ENCODE assay signal across 20 cellular contexts in the genomic region with DNA sequence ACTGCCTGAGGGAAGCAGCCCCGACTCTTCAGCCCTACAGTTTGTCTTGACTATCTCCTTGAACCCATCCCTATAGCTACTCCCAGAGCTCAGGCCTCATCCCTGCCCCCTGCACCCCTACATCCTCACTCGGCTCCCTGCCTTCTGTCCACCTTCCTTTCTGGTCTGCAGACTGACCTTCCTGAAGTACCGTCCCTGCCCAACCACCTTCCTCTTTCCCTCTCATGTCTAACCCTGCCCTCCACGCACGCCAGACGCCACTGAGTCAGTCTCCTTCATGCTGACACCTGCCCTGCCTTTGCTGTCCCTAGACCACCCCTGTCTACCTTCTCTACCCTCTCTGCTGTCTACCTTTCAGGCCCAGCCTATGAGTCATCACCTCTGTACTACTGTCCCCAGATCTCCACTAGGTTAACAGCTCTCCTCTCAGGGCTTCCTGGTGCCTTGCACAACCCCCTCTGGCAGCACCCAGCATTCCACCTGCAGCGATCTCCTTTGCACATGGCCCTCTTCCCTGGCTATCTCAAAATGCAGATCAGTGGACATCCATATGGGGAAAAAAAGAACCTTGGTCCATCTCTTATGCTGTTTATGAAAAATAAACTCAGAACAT. TPM values are rescaled to one million over a fixed set of nuclear protein-coding genes. Genes with fewer than 3 reads are reported as not detected.
DNase-seq lines count a peak whose midpoint lies in the region; ATAC-seq and TF ChIP-seq lines count a peak whose summit lies in the region.
"Had no signal": no experiment of that assay in that cellular context is flagged by ENCODE, and none has a peak within 500 bp of the region (broad histone marks: within the 10 kb centered on the region; RNA-seq: fewer than 3 reads in every experiment).

No MANE protein-coding gene starts in this region.

- no peaks in the 10 kb centered on the region for H3K27me3 ChIP-seq in breast epithelium

- H3K36me3 Mint-ChIP-seq in MCF 10A (ENCODE audit: insufficient read depth, unreplicated experiment), result peaks cover 36% of the 10 kb centered on the region
- H3K36me3 Mint-ChIP-seq in activated T-helper 17 cell treated with anti-CD3 and anti-CD28 coated beads, Interleukin-2, amount 50 U/mL, for 72 hours (ENCODE audit: low read depth), result peaks cover 11% of the 10 kb centered on the region
- H3K36me3 Mint-ChIP-seq in stimulated activated effector memory CD8-positive, alpha-beta T cell treated with anti-CD3 and anti-CD28 coated beads, Interleukin-12 subunit alpha, Interleukin-12 subunit beta, amount 100 ng/mL, for 72 hours, result peaks cover 7% of the 10 kb centered on the region

- H3K9me3 ChIP-seq in breast epithelium, result no peaks in the 10 kb centered on the region

- no peak for TF ChIP-seq POLR2A in breast epithelium (IDR thresholded peaks at IDR 0.05)

- no peaks in the 10 kb centered on the region for H3K36me3 ChIP-seq in breast epithelium

- H3K27me3 Mint-ChIP-seq in MCF 10A (ENCODE audit: insufficient read depth, unreplicated experiment), result no peaks in the 10 kb centered on the region
- H3K27me3 Mint-ChIP-seq in activated T-helper 17 cell treated with anti-CD3 and anti-CD28 coated beads, Interleukin-2, amount 50 U/mL, for 72 hours, result no peaks in the 10 kb centered on the region
- H3K27me3 Mint-ChIP-seq: activated naive CD8-positive, alpha-beta T cell; CD8-positive, alpha-beta memory T cell had no signal

- H3K4me1 Mint-ChIP-seq in MCF 10A (ENCODE audit: insufficient read depth, unreplicated experiment), result peaks cover 16% of the 10 kb centered on the region
- H3K4me1 Mint-ChIP-seq in activated T-helper 17 cell treated with anti-CD3 and anti-CD28 coated beads, Interleukin-2, amount 50 U/mL, for 72 hours, result peaks cover 15% of the 10 kb centered on the region
- peaks cover 12% of the 10 kb centered on the region for H3K4me1 Mint-ChIP-seq in stimulated activated effector memory CD8-positive, alpha-beta T cell treated with anti-CD3 and anti-CD28 coated beads, Interleukin-12 subunit alpha, Interleukin-12 subunit beta, amount 100 ng/mL, for 72 hours
- H3K4me1 Mint-ChIP-seq: nephron had no signal

- no peak overlapping the region for H3K4me3 Mint-ChIP-seq in MCF 10A (ENCODE audit: unreplicated experiment)
- H3K4me3 Mint-ChIP-seq in activated T-helper 17 cell treated with anti-CD3 and anti-CD28 coated beads, Interleukin-2, amount 50 U/mL, for 72 hours, result no peak overlapping the region
- no peak overlapping the region for H3K4me3 Mint-ChIP-seq in stimulated activated effector memory CD8-positive, alpha-beta T cell treated with anti-CD3 and anti-CD28 coated beads, Interleukin-12 subunit alpha, Interleukin-12 subunit beta, amount 100 ng/mL, for 72 hours
- H3K4me3 Mint-ChIP-seq: activated naive CD8-positive, alpha-beta T cell; CD8-positive, alpha-beta memory T cell; nephron had no signal

- BruUV-seq in MCF 10A (replicated peaks; lab: Mats Ljungman, UMichigan), result no TSS peak

- CTCF ChIA-PET in MCF 10A (lab: Yijun Ruan, JAX), result no interaction called here

- no peak overlapping the region for H3K4me3 ChIP-seq in breast epithelium

- intact Hi-C loops in MCF 10A (cut with micrococcal nuclease) (no loop called here), breast epithelium (cut with DNase I; ENCODE audit: low total_unique reads) (no loop called here)

- POLR2A ChIA-PET in MCF 10A (lab: Yijun Ruan, JAX), result interaction anchor here (1.1 kb wide), 1 partner anchor 69 kb away, joined by 3 read pairs; no protein-coding TSS in a partner anchor

- no peak for ATAC-seq in activated T-helper 17 cell treated with anti-CD3 and anti-CD28 coated beads, Interleukin-2, amount 50 U/mL, for 72 hours (replicated peaks)
- peak; percentile 95 for ATAC-seq in left lobe of liver
- ATAC-seq in stimulated activated effector memory CD8-positive, alpha-beta T cell treated with anti-CD3 and anti-CD28 coated beads, Interleukin-12 subunit alpha, Interleukin-12 subunit beta, amount 100 ng/mL, for 72 hours, result no peak
- no peak for ATAC-seq in HG02981 (IDR thresholded peaks at IDR 0.05; ENCODE audit: unreplicated experiment)

- H3K4me1 ChIP-seq in breast epithelium, result no peaks in the 10 kb centered on the region

- H3K27ac ChIP-seq in breast epithelium, result no peak overlapping the region

- TF ChIP-seq CTCF in MCF 10A (IDR thresholded peaks at IDR 0.05; ENCODE audit: unreplicated experiment) (no peak), breast epithelium (IDR thresholded peaks at IDR 0.05) (no peak)

- H3K9me3 Mint-ChIP-seq in MCF 10A (ENCODE audit: unreplicated experiment), result no peaks in the 10 kb centered on the region
- peaks cover 4% of the 10 kb centered on the region for H3K9me3 Mint-ChIP-seq in activated T-helper 17 cell treated with anti-CD3 and anti-CD28 coated beads, Interleukin-2, amount 50 U/mL, for 72 hours
- peaks cover 4% of the 10 kb centered on the region for H3K9me3 Mint-ChIP-seq in stimulated activated effector memory CD8-positive, alpha-beta T cell treated with anti-CD3 and anti-CD28 coated beads, Interleukin-12 subunit alpha, Interleukin-12 subunit beta, amount 100 ng/mL, for 72 hours
- H3K9me3 Mint-ChIP-seq: CD8-positive, alpha-beta memory T cell; nephron had no signal

- peak; percentile 68 for DNase-seq in MCF 10A (ENCODE audit: unreplicated experiment)
- DNase-seq in breast epithelium (ENCODE audit: low spot score in 2 of 2), result no peak
- DNase-seq in left lobe of liver (ENCODE audit: low spot score), result peak; percentile 70
- DNase-seq in stimulated activated effector memory CD8-positive, alpha-beta T cell treated with anti-CD3 and anti-CD28 coated beads, Interleukin-12 subunit alpha, Interleukin-12 subunit beta, amount 100 ng/mL, for 72 hours (ENCODE audit: low spot score in 2 of 2), result no peak
- DNase-seq in AG08396 (ENCODE audit: low spot score), result no peak
- DNase-seq in NCI-H526 (lab: John Stamatoyannopoulos, UW), result no peak
- DNase-seq: ACHN; activated CD4-positive, alpha-beta T cell treated with anti-CD3 and anti-CD28 coated beads for 48 hours; activated T-cell treated with anti-CD3 and anti-CD28 coated beads, Interleukin-2, amount 50 U/mL, for 1 hour; effector CD4-positive, alpha-beta T cell; NCI-H1436 treated with DMSO at 0.1 percent for 48 hours; NCI-H2227 treated with DMSO at 0.1 percent for 48 hours; NK-92 treated with Interleukin-12 subunit alpha and Interleukin-12 subunit beta, amount 100 ng/mL, for 24 hours; SHP77 treated with DMSO at 0.1 percent for 48 hours; T1000 had no signal

- no peak overlapping the region for H3K27ac Mint-ChIP-seq in MCF 10A (ENCODE audit: low read depth, unreplicated experiment)
- H3K27ac Mint-ChIP-seq in activated T-helper 17 cell treated with anti-CD3 and anti-CD28 coated beads, Interleukin-2, amount 50 U/mL, for 72 hours, result peak overlapping the region; percentile 42
- peak overlapping the region; percentile 33 for H3K27ac Mint-ChIP-seq in stimulated activated effector memory CD8-positive, alpha-beta T cell treated with anti-CD3 and anti-CD28 coated beads, Interleukin-12 subunit alpha, Interleukin-12 subunit beta, amount 100 ng/mL, for 72 hours
- H3K27ac Mint-ChIP-seq: activated naive CD8-positive, alpha-beta T cell; nephron had no signal

RNA-seq across cellular contexts. Expression of gene KCTD21, which starts 8.9 kb away (rescaled TPM):
- 10.2 and 11.3 TPM in 2 replicates for total RNA-seq in MCF 10A (2022)
- total RNA-seq in breast epithelium, result 10 to 100 TPM in 1 of 3 donors, 1 to 10 TPM in 2; 8.5 to 13.1 (median 8.8) TPM
- 1 to 10 TPM; 6.1 to 7.5 TPM for total RNA-seq in activated T-helper 17 cell treated with anti-CD3 and anti-CD28 coated beads, Interleukin-2, amount 50 U/mL, for 72 hours
- total RNA-seq in left lobe of liver, result 12.5 TPM

RNA-seq across cellular contexts. Expression of gene USP35, which starts 9.2 kb away (rescaled TPM):
- total RNA-seq in MCF 10A (2022) (6.7 and 10.3 TPM in 2 replicates), breast epithelium (10 to 100 TPM in 2 of 3 donors, 1 to 10 TPM in 1; 5.1 to 16.1 (median 11.3) TPM), left lobe of liver (7.8 TPM)
- 1 to 10 TPM; 9.6 to 10.0 TPM for total RNA-seq in activated T-helper 17 cell treated with anti-CD3 and anti-CD28 coated beads, Interleukin-2, amount 50 U/mL, for 72 hours

RNA-seq across cellular contexts. Expression of gene ALG8, which starts 40.1 kb away (rescaled TPM):
- total RNA-seq in MCF 10A (2022) (33.8 and 37.2 TPM in 2 replicates), breast epithelium (10 to 100 TPM; 25.9 to 46.8 (median 36.7) TPM), left lobe of liver (29.6 TPM)
- 10 to 100 TPM; 38.3 to 70.2 TPM for total RNA-seq in activated T-helper 17 cell treated with anti-CD3 and anti-CD28 coated beads, Interleukin-2, amount 50 U/mL, for 72 hours

Comparison
In these comparisons a context has a peak if more than half of its experiments do, and no peak if none do; other contexts are left out.
1. DNase-seq: peak in MCF 10A (single experiment) and left lobe of liver (single experiment); none in breast epithelium (0 of 2), stimulated activated effector memory CD8-positive, alpha-beta T cell treated with anti-CD3 and anti-CD28 coated beads, Interleukin-12 subunit alpha, Interleukin-12 subunit beta, amount 100 ng/mL, for 72 hours (0 of 2), AG08396 (single experiment) and NCI-H526 (0 of 2).